Comparison of ENCODE assay signal across 34 cellular contexts in the genomic region with DNA sequence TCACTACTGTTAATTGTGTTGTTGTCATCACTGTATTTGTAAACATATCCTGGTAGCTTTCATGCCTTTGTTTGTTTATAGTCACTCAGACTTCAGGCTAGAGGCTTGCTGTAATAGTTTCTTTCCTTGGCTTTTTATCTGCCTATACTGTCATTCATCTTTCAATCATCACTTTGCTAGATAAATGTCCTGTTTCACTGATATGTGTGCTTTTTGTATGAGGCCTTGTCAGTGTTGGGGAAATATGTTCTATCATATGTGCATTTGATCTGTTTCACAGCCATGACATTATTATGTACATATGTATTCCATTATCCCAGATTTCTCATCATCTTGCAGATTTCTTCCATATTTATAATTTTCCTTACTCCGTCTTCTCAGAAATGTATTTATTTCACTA.
A peak's percentile ranks its signal among the peaks of the same experiment; 100 is the strongest.
DNase-seq lines count a peak whose midpoint lies in the region; ATAC-seq, FAIRE-seq and TF ChIP-seq lines count a peak whose summit lies in the region.
"Had no signal": no experiment of that assay in that cellular context is flagged by ENCODE, and none has a peak within 500 bp of the region (broad histone marks: within the 10 kb centered on the region; RNA-seq: fewer than 3 reads in every experiment).

No MANE protein-coding gene starts in this region.

- H3K4me3 ChIP-seq in SU-DHL-6 (ENCODE audit: insufficient read depth, low read length, poor library complexity, severe bottlenecking) (no peak overlapping the region), neural cell (ENCODE audit: low read length) (no peak overlapping the region)
- H3K4me3 ChIP-seq: A549; BLaER1; BLaER1 treated with 17β-estradiol and CSF1 and Interleukin-3, amounts not matched to agents 10 nM and 100 nM had no signal

- peak; percentile 96 for TF ChIP-seq EP300 in neural cell (conservative IDR thresholded peaks at IDR 0.05; ENCODE audit: poor library complexity, severe bottlenecking)

- H3F3A ChIP-seq in SU-DHL-6 (ENCODE audit: insufficient read depth): no peaks in the 10 kb centered on the region
- no peaks in the 10 kb centered on the region for H3F3A ChIP-seq in neural cell (ENCODE audit: insufficient read depth, low read length, poor library complexity, severe bottlenecking)

- no peak for ATAC-seq in activated CD8-positive, alpha-beta T cell treated with anti-CD3 and anti-CD28 coated beads for 36 hours
- ATAC-seq: A549; CD8-positive, alpha-beta T cell had no signal

- H3K27me3 Mint-ChIP-seq in activated CD8-positive, alpha-beta T cell treated with anti-CD3 and anti-CD28 coated beads for 36 hours: no peaks in the 10 kb centered on the region
- H3K27me3 Mint-ChIP-seq: B cell; CD4-positive, alpha-beta memory T cell; CD4-positive, alpha-beta T cell; CD4-positive, CD25-positive, alpha-beta regulatory T cell; CD8-positive, alpha-beta memory T cell had no signal

- H3K36me3 ChIP-seq in SU-DHL-6 (ENCODE audit: low read length): no peaks in the 10 kb centered on the region
- no peaks in the 10 kb centered on the region for H3K36me3 ChIP-seq in neural cell (ENCODE audit: insufficient read depth, low read length)
- H3K36me3 ChIP-seq: BE2C; BLaER1; BLaER1 treated with 17β-estradiol and CSF1 and Interleukin-3, amounts not matched to agents 10 nM and 100 nM had no signal

- no peaks in the 10 kb centered on the region for H3K79me2 ChIP-seq in SU-DHL-6 (ENCODE audit: insufficient read depth, low read length)
- no peaks in the 10 kb centered on the region for H3K79me2 ChIP-seq in neural cell (replicated peaks; ENCODE audit: insufficient read depth, low read length)

- H3K4me1 Mint-ChIP-seq in activated CD8-positive, alpha-beta T cell treated with anti-CD3 and anti-CD28 coated beads for 36 hours (ENCODE audit: low read depth): no peaks in the 10 kb centered on the region
- H3K4me1 Mint-ChIP-seq: B cell; CD14-positive monocyte; CD4-positive, alpha-beta memory T cell; CD4-positive, CD25-positive, alpha-beta regulatory T cell; CD8-positive, alpha-beta memory T cell had no signal

- H3K9me3 Mint-ChIP-seq in activated CD8-positive, alpha-beta T cell treated with anti-CD3 and anti-CD28 coated beads for 36 hours: no peaks in the 10 kb centered on the region
- H3K9me3 Mint-ChIP-seq: CD4-positive, alpha-beta T cell had no signal

- H3K4me3 Mint-ChIP-seq in activated CD8-positive, alpha-beta T cell treated with anti-CD3 and anti-CD28 coated beads for 36 hours: no peak overlapping the region
- H3K4me3 Mint-ChIP-seq: B cell; CD14-positive monocyte; CD4-positive, alpha-beta memory T cell; CD4-positive, alpha-beta T cell; CD4-positive, CD25-positive, alpha-beta regulatory T cell; CD8-positive, alpha-beta memory T cell; CD8-positive, alpha-beta T cell had no signal

- TF ChIP-seq CTCF in D721Med (IDR thresholded peaks at IDR 0.05; ENCODE audit: insufficient read depth, missing control alignments) (no peak), SU-DHL-6 (IDR thresholded peaks at IDR 0.05; ENCODE audit: insufficient read depth, low read length, poor library complexity, severe bottlenecking) (no peak), neural cell (IDR thresholded peaks at IDR 0.05; ENCODE audit: poor library complexity, severe bottlenecking) (no peak)
- no peak for TF ChIP-seq CTCF in activated CD8-positive, alpha-beta T cell treated with anti-CD3 and anti-CD28 coated beads for 36 hours (IDR thresholded peaks at IDR 0.05)

- TF ChIP-seq RAD21 in neural cell (conservative IDR thresholded peaks at IDR 0.05): no peak

- DNase-seq in D721Med (ENCODE audit: insufficient read length, low spot score) (no peak), NCI-H526 (lab: John Stamatoyannopoulos, UW) (no peak), NCI-H446 (lab: John Stamatoyannopoulos, UW) (no peak)
- DNase-seq in activated CD8-positive, alpha-beta T cell treated with anti-CD3 and anti-CD28 coated beads for 36 hours: no peak
- DNase-seq: 8988T; ACHN; AML-193; BE2C; C1 segment of cervical spinal cord; Caco-2; Calu3; CD4-positive, alpha-beta memory T cell; CD4-positive, alpha-beta T cell; CD4-positive, CD25-positive, alpha-beta regulatory T cell; CD8-positive, alpha-beta memory T cell; CD8-positive, alpha-beta T cell; COR-L47; DMS 273 treated with DMSO at 0.1 percent for 48 hours; DMS153; DMS53; DMS79; DMS79 treated with DMSO at 0.1 percent for 48 hours; DND-41; EL had no signal

- H3K4me2 ChIP-seq in SU-DHL-6 (ENCODE audit: low read depth, low read length, poor library complexity, severe bottlenecking): no peak overlapping the region
- no peak overlapping the region for H3K4me2 ChIP-seq in neural cell (ENCODE audit: low read length)
- H3K4me2 ChIP-seq: A549; BLaER1; BLaER1 treated with 17β-estradiol and CSF1 and Interleukin-3, amounts not matched to agents 10 nM and 100 nM had no signal

- CTCF ChIA-PET in activated CD8-positive, alpha-beta T cell treated with anti-CD3 and anti-CD28 coated beads for 36 hours (lab: Charles Lee): no interaction called here

- POLR2A ChIA-PET in activated CD8-positive, alpha-beta T cell treated with anti-CD3 and anti-CD28 coated beads for 36 hours (lab: Charles Lee): no interaction called here

- intact Hi-C loops in activated CD8-positive, alpha-beta T cell treated with anti-CD3 and anti-CD28 coated beads for 36 hours (cut with micrococcal nuclease): no loop called here

- no peaks in the 10 kb centered on the region for H3K36me3 Mint-ChIP-seq in activated CD8-positive, alpha-beta T cell treated with anti-CD3 and anti-CD28 coated beads for 36 hours (ENCODE audit: low read depth)
- H3K36me3 Mint-ChIP-seq: CD14-positive monocyte; CD4-positive, alpha-beta memory T cell; CD4-positive, CD25-positive, alpha-beta regulatory T cell; CD8-positive, alpha-beta T cell had no signal

- H4K20me1 ChIP-seq in SU-DHL-6 (ENCODE audit: low read depth, low read length) (no peaks in the 10 kb centered on the region), neural cell (ENCODE audit: insufficient read depth) (no peaks in the 10 kb centered on the region)
- H4K20me1 ChIP-seq: BLaER1; BLaER1 treated with 17β-estradiol and CSF1 and Interleukin-3, amounts not matched to agents 10 nM and 100 nM had no signal

- FAIRE-seq in D721Med (lab: Jason Lieb, UNC): peak; percentile 11
- FAIRE-seq: A204.1, A549 had no signal

- no peak overlapping the region for H3K27ac ChIP-seq in SU-DHL-6 (ENCODE audit: low read depth, low read length)
- no peak overlapping the region for H3K27ac ChIP-seq in neural cell (ENCODE audit: low read length)
- H3K27ac ChIP-seq: 22Rv1; A549; BLaER1; BLaER1 treated with 17β-estradiol and CSF1 and Interleukin-3, amounts not matched to agents 10 nM and 100 nM; C4-2B had no signal

- no peak overlapping the region for H3K27ac Mint-ChIP-seq in activated CD8-positive, alpha-beta T cell treated with anti-CD3 and anti-CD28 coated beads for 36 hours
- H3K27ac Mint-ChIP-seq: B cell; CD14-positive monocyte; CD4-positive, alpha-beta memory T cell; CD4-positive, alpha-beta T cell; CD4-positive, CD25-positive, alpha-beta regulatory T cell; CD8-positive, alpha-beta memory T cell; CD8-positive, alpha-beta T cell had no signal

- H3K9me3 ChIP-seq in SU-DHL-6 (ENCODE audit: insufficient read depth, low read length) (no peaks in the 10 kb centered on the region), neural cell (ENCODE audit: low read length) (no peaks in the 10 kb centered on the region)
- H3K9me3 ChIP-seq: A549; BE2C; BLaER1; BLaER1 treated with 17β-estradiol and CSF1 and Interleukin-3, amounts not matched to agents 10 nM and 100 nM; Caco-2 had no signal

- H3K9ac ChIP-seq in SU-DHL-6 (ENCODE audit: low read length): no peak overlapping the region
- H3K9ac ChIP-seq in neural cell (ENCODE audit: low read length): no peak overlapping the region
- H3K9ac ChIP-seq: BLaER1; BLaER1 treated with 17β-estradiol and CSF1 and Interleukin-3, amounts not matched to agents 10 nM and 100 nM had no signal

- H3K27me3 ChIP-seq in SU-DHL-6 (ENCODE audit: low read length) (no peaks in the 10 kb centered on the region), neural cell (ENCODE audit: insufficient read depth, low read depth, low read length) (no peaks in the 10 kb centered on the region)
- H3K27me3 ChIP-seq: BE2C; BLaER1; BLaER1 treated with 17β-estradiol and CSF1 and Interleukin-3, amounts not matched to agents 10 nM and 100 nM had no signal

- H3K9me2 ChIP-seq in SU-DHL-6 (replicated peaks; ENCODE audit: insufficient read depth, low read length): no peaks in the 10 kb centered on the region
- H3K9me2 ChIP-seq in neural cell (ENCODE audit: insufficient read depth, low read length): no peaks in the 10 kb centered on the region

- peak overlapping the region; percentile 5 for H2AFZ ChIP-seq in SU-DHL-6 (ENCODE audit: low read depth, low read length, severe bottlenecking)
- no peak overlapping the region for H2AFZ ChIP-seq in neural cell (ENCODE audit: low read depth, low read length)

TF ChIP-seq in neural cell, 6 proteins besides CTCF, POLR2A, EP300 and RAD21 (continues in another document):
- TF ChIP-seq POLR2AphosphoS5 (IDR thresholded peaks at IDR 0.05): peak; percentile 88
- no peak for TF ChIP-seq MXI1 (conservative IDR thresholded peaks at IDR 0.05; ENCODE audit: poor library complexity, severe bottlenecking)
- TF ChIP-seq SMC3 (conservative IDR thresholded peaks at IDR 0.05; ENCODE audit: poor library complexity): no peak
- TF ChIP-seq TAF1 (IDR thresholded peaks at IDR 0.05; ENCODE audit: low read depth): no peak
- TF ChIP-seq, protein P1, sequence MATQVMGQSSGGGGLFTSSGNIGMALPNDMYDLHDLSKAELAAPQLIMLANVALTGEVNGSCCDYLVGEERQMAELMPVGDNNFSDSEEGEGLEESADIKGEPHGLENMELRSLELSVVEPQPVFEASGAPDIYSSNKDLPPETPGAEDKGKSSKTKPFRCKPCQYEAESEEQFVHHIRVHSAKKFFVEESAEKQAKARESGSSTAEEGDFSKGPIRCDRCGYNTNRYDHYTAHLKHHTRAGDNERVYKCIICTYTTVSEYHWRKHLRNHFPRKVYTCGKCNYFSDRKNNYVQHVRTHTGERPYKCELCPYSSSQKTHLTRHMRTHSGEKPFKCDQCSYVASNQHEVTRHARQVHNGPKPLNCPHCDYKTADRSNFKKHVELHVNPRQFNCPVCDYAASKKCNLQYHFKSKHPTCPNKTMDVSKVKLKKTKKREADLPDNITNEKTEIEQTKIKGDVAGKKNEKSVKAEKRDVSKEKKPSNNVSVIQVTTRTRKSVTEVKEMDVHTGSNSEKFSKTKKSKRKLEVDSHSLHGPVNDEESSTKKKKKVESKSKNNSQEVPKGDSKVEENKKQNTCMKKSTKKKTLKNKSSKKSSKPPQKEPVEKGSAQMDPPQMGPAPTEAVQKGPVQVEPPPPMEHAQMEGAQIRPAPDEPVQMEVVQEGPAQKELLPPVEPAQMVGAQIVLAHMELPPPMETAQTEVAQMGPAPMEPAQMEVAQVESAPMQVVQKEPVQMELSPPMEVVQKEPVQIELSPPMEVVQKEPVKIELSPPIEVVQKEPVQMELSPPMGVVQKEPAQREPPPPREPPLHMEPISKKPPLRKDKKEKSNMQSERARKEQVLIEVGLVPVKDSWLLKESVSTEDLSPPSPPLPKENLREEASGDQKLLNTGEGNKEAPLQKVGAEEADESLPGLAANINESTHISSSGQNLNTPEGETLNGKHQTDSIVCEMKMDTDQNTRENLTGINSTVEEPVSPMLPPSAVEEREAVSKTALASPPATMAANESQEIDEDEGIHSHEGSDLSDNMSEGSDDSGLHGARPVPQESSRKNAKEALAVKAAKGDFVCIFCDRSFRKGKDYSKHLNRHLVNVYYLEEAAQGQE (IDR thresholded peaks at IDR 0.05; ENCODE audit: borderline replicate concordance): no peak
